28 cellular contexts compared by ENCODE assay signal in the genomic region with DNA sequence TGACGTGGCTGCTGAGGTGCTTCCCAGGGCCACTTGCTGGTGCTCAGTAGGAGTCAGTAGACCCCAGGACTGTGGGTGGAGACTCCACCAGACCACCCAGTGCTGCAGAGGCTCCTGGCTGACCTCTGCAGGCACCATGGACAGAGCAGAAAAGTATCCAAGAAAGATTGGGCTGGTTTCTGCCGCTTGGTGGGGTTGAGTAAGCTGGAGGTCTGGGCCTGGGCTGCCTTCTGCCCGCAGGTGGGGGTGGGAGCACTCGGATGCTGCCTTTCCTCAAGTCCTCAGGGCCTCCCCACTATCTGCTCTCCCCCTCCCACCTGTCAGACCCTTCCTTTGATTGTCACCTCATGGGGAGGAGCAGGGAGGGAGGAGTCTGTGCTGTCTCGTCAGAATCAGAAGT.
"Had no signal": no experiment of that assay in that cellular context is flagged by ENCODE, and none has a peak within 500 bp of the region (broad histone marks: within the 10 kb centered on the region; RNA-seq: fewer than 3 reads in every experiment).

No MANE protein-coding gene starts in this region.

- H3K4me3 Mint-ChIP-seq: activated CD8-positive, alpha-beta T cell treated with anti-CD3 and anti-CD28 coated beads for 36 hours; activated T-cell treated with anti-CD3 and anti-CD28 coated beads, Interleukin-2, amount 50 U/mL, for 24 hours had no signal

- H3K4me1 ChIP-seq: adrenal gland, breast epithelium, SJCRH30 had no signal

- FAIRE-seq: astrocyte had no signal

- DNase-seq: activated CD4-positive, alpha-beta T cell treated with anti-CD3 and anti-CD28 coated beads for 1 hour; activated CD4-positive, alpha-beta T cell treated with anti-CD3 and anti-CD28 coated beads for 48 hours; activated CD4-positive, CD25-positive, alpha-beta regulatory T cell; activated CD8-positive, alpha-beta T cell treated with anti-CD3 and anti-CD28 coated beads for 36 hours; activated gamma-delta T cell; activated naive CD4-positive, alpha-beta T cell treated with Interleukin-2 at 50 U/mL for 16 hours; activated T-cell treated with anti-CD3 and anti-CD28 coated beads, Interleukin-2, amount 50 U/mL, for 24 hours; adrenal gland; body of pancreas; Kasumi-1; MG63; NCI-H1048; NCI-H1105 treated with DMSO at 0.1 percent for 48 hours; NCI-H1436; NCI-H1694 treated with DMSO at 0.1 percent for 48 hours; NCI-H2029; NCI-H345; NCI-H524 treated with DMSO at 0.1 percent for 48 hours; SHP77; SJCRH30; T1000; WERI-Rb-1 had no signal

- H3K4me3 ChIP-seq: adrenal gland, body of pancreas, breast epithelium, MG63, SJCRH30, SK-N-MC had no signal

- H3K9me3 ChIP-seq: body of pancreas, SJCRH30 had no signal

- H3K27me3 ChIP-seq: adrenal gland, body of pancreas, breast epithelium, MG63, SJCRH30 had no signal

- H3K27ac Mint-ChIP-seq: activated CD8-positive, alpha-beta T cell treated with anti-CD3 and anti-CD28 coated beads for 36 hours; activated naive CD4-positive, alpha-beta T cell treated with anti-CD3 and anti-CD28 coated beads, Interleukin-2, amount 50 U/mL, for 72 hours; activated T-cell treated with anti-CD3 and anti-CD28 coated beads, Interleukin-2, amount 50 U/mL, for 24 hours; activated T-helper 2 cell treated with anti-CD3 and anti-CD28 coated beads, Interferon-gamma antibody, Interleukin-2, Interleukin-4, amounts not matched to agents 10 μg/mL and 5 μg/mL and 100 μg/mL, durations not matched to agents 14 hours and 24 hours and 36 hours had no signal

- H3K36me3 ChIP-seq: adrenal gland, breast epithelium, MG63, SJCRH30, WERI-Rb-1 had no signal

- ATAC-seq: activated CD8-positive, alpha-beta T cell treated with anti-CD3 and anti-CD28 coated beads for 36 hours; activated naive CD4-positive, alpha-beta T cell treated with anti-CD3 and anti-CD28 coated beads, Interleukin-2, amount 50 U/mL, for 72 hours; body of pancreas; Panc1 had no signal

- H3K27ac ChIP-seq: adrenal gland, body of pancreas, breast epithelium, SJCRH30, SK-N-MC, WERI-Rb-1 had no signal
